19 cellular contexts compared by ENCODE assay signal in the genomic region with DNA sequence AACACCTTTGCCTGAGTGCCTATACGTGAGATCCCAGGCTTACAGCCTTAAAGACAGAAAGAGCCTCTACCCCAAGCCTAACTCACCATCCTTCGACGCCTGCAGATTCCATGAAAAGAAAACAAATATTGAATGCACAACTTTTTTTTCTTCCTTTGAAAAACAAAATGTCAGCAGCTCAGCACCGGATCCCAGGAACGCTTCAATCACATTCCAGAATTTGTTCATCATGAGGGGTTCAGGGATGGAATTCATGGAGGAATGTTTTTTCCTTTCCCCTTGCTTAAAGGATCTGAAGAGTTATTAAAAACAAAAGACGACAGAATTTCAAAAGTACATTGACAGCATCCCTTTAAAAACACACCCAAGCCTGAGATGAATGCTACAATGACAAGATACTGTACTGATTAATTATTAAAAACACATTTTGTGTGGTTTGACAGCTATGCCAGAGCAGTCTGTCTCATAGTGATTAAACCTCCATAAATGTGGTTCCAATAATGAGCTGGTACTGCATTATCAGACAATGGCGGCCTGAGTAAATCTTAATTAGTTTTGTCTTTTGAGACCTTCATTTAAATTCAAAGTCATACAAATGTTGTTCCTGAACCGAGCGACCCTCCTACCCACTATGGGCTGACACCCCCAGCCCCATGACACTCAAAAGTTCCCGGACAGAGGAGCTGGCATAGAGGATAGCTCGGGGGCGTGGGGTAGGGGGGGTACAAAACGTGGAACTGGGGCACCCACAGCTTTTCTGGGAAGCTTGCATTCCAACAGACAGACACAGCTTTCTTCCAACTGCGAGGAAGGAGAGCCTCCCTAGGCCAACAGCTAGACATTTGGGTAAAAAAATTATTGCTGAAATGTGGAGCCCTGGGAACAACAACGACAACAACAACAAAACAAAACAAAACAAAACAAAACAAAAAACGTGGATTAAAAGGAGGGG.
DNase-seq lines count a peak whose midpoint lies in the region; ATAC-seq and TF ChIP-seq lines count a peak whose summit lies in the region.
"Had no signal": no experiment of that assay in that cellular context is flagged by ENCODE, and none has a peak within 500 bp of the region (broad histone marks: within the 10 kb centered on the region; RNA-seq: fewer than 3 reads in every experiment).

No MANE protein-coding gene starts in this region.

- no peaks in the 10 kb centered on the region for H3K4me1 Mint-ChIP-seq in activated naive CD8-positive, alpha-beta T cell treated with anti-CD3 and anti-CD28 coated beads for 36 hours
- H3K4me1 Mint-ChIP-seq in activated naive CD8-positive, alpha-beta T cell treated with anti-CD3 and anti-CD28 coated beads, Interleukin-2, amount 50 U/mL, for 24 hours = no peaks in the 10 kb centered on the region
- peaks cover 34% of the 10 kb centered on the region for H3K4me1 Mint-ChIP-seq in HFFc6 (ENCODE audit: low read depth)
- H3K4me1 Mint-ChIP-seq: CD14-positive monocyte, H9 had no signal

- no peaks in the 10 kb centered on the region for H3K36me3 Mint-ChIP-seq in activated naive CD8-positive, alpha-beta T cell treated with anti-CD3 and anti-CD28 coated beads for 36 hours
- no peaks in the 10 kb centered on the region for H3K36me3 Mint-ChIP-seq in activated naive CD8-positive, alpha-beta T cell treated with anti-CD3 and anti-CD28 coated beads, Interleukin-2, amount 50 U/mL, for 24 hours (ENCODE audit: low read depth)
- H3K36me3 Mint-ChIP-seq in HFFc6 (ENCODE audit: low read depth) = no peaks in the 10 kb centered on the region
- H3K36me3 Mint-ChIP-seq: CD14-positive monocyte had no signal

- H3K27me3 Mint-ChIP-seq in activated naive CD8-positive, alpha-beta T cell treated with anti-CD3 and anti-CD28 coated beads for 36 hours = peaks cover 33% of the 10 kb centered on the region
- H3K27me3 Mint-ChIP-seq in activated naive CD8-positive, alpha-beta T cell treated with anti-CD3 and anti-CD28 coated beads, Interleukin-2, amount 50 U/mL, for 24 hours = peaks cover 5% of the 10 kb centered on the region
- peaks cover 4% of the 10 kb centered on the region for H3K27me3 Mint-ChIP-seq in HFFc6 (ENCODE audit: insufficient read depth)

- H3K27ac ChIP-seq in SK-N-MC (peak overlapping the region; percentile 59), suprapubic skin (peak overlapping the region; percentile 23)

- H3K4me3 ChIP-seq in SK-N-MC (peak overlapping the region; percentile 45), suprapubic skin (no peak overlapping the region)

- no peak for TF ChIP-seq EP300 in suprapubic skin (IDR thresholded peaks at IDR 0.05)

- TF ChIP-seq POLR2A in suprapubic skin (IDR thresholded peaks at IDR 0.05) = no peak

- no peak for ATAC-seq in activated naive CD8-positive, alpha-beta T cell treated with anti-CD3 and anti-CD28 coated beads, Interleukin-2, amount 50 U/mL, for 24 hours
- no peak for ATAC-seq in GM21576 (IDR thresholded peaks at IDR 0.05; ENCODE audit: unreplicated experiment)

- peaks cover 13% of the 10 kb centered on the region for H3K4me1 ChIP-seq in suprapubic skin

- H3K9me3 ChIP-seq in SK-N-MC (ENCODE audit: low read depth, low read length) = no peaks in the 10 kb centered on the region
- H3K9me3 ChIP-seq in suprapubic skin = no peaks in the 10 kb centered on the region

- no peaks in the 10 kb centered on the region for H3K9me3 Mint-ChIP-seq in activated naive CD8-positive, alpha-beta T cell treated with anti-CD3 and anti-CD28 coated beads for 36 hours
- no peaks in the 10 kb centered on the region for H3K9me3 Mint-ChIP-seq in activated naive CD8-positive, alpha-beta T cell treated with anti-CD3 and anti-CD28 coated beads, Interleukin-2, amount 50 U/mL, for 24 hours
- no peaks in the 10 kb centered on the region for H3K9me3 Mint-ChIP-seq in HFFc6
- H3K9me3 Mint-ChIP-seq: H9 had no signal

- H3K27me3 ChIP-seq in suprapubic skin = no peaks in the 10 kb centered on the region

- no peak overlapping the region for H3K4me3 Mint-ChIP-seq in activated naive CD8-positive, alpha-beta T cell treated with anti-CD3 and anti-CD28 coated beads for 36 hours
- no peak overlapping the region for H3K4me3 Mint-ChIP-seq in activated naive CD8-positive, alpha-beta T cell treated with anti-CD3 and anti-CD28 coated beads, Interleukin-2, amount 50 U/mL, for 24 hours
- H3K4me3 Mint-ChIP-seq in HFFc6 = no peak overlapping the region
- H3K4me3 Mint-ChIP-seq: CD14-positive monocyte, H9 had no signal

- no peak overlapping the region for H3K9ac ChIP-seq in SK-N-MC (ENCODE audit: insufficient read length)

- no peaks in the 10 kb centered on the region for H3K36me3 ChIP-seq in SK-N-MC (ENCODE audit: insufficient read depth, low read length)
- no peaks in the 10 kb centered on the region for H3K36me3 ChIP-seq in suprapubic skin

- H3K27ac Mint-ChIP-seq in activated naive CD8-positive, alpha-beta T cell treated with anti-CD3 and anti-CD28 coated beads for 36 hours = peak overlapping the region; percentile 13
- no peak overlapping the region for H3K27ac Mint-ChIP-seq in activated naive CD8-positive, alpha-beta T cell treated with anti-CD3 and anti-CD28 coated beads, Interleukin-2, amount 50 U/mL, for 24 hours
- H3K27ac Mint-ChIP-seq in HFFc6 = no peak overlapping the region
- H3K27ac Mint-ChIP-seq: CD14-positive monocyte had no signal

- 50% methylated on average over 16 of the region's 16 CpGs for WGBS in suprapubic skin

- DNase-seq in activated naive CD8-positive, alpha-beta T cell treated with anti-CD3 and anti-CD28 coated beads for 36 hours = no peak
- no peak for DNase-seq in activated naive CD8-positive, alpha-beta T cell treated with anti-CD3 and anti-CD28 coated beads, Interleukin-2, amount 50 U/mL, for 24 hours
- no peak for DNase-seq in SK-N-MC (ENCODE audit: low read depth, low spot score)
- DNase-seq in kidney tubule cell (ENCODE audit: low spot score) = peak; percentile 6
- no peak for DNase-seq in suprapubic skin (ENCODE audit: low spot score in 2 of 2)
- no peak for DNase-seq in HFFc6
- no peak for DNase-seq in GM20000 (ENCODE audit: low spot score)
- DNase-seq: 8988T, DMS79, GF-D8, H9, MM.1S, NCI-H1105, NCI-H187, NCI-H2171, NCI-H510A, SHP77 treated with DMSO at 0.1 percent for 48 hours had no signal

- TF ChIP-seq CTCF in suprapubic skin (IDR thresholded peaks at IDR 0.05) (no peak), HFFc6 (IDR thresholded peaks at IDR 0.05) (no peak), GM20000 (IDR thresholded peaks at IDR 0.05; ENCODE audit: extremely low read depth, missing control alignments) (no peak)
